1 cellular context compared by ENCODE assay signal in the genomic region with DNA sequence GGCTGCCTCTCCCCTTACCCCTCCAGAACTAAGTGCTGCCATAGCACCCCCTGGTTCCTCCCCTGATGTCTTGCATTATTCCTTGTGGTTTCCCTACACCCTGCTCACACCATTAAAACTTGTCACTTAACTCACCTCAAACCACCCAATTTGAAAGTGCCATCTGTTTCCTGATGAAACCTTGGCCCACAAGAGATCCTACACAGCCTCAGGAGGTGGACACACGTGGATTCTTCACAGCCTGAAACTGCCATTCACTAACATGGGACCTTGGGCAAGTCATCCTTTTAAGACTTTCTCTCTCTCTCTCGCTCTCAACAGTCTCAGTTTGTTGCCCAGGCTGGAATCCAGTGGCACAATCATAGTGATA.
TF ChIP-seq lines count a peak whose summit lies in the region.

No MANE protein-coding gene starts in this region.

TF ChIP-seq in HepG2, 621 proteins besides CTCF, POLR2A, EP300 and RAD21:
- TF ChIP-seq, protein P1, sequence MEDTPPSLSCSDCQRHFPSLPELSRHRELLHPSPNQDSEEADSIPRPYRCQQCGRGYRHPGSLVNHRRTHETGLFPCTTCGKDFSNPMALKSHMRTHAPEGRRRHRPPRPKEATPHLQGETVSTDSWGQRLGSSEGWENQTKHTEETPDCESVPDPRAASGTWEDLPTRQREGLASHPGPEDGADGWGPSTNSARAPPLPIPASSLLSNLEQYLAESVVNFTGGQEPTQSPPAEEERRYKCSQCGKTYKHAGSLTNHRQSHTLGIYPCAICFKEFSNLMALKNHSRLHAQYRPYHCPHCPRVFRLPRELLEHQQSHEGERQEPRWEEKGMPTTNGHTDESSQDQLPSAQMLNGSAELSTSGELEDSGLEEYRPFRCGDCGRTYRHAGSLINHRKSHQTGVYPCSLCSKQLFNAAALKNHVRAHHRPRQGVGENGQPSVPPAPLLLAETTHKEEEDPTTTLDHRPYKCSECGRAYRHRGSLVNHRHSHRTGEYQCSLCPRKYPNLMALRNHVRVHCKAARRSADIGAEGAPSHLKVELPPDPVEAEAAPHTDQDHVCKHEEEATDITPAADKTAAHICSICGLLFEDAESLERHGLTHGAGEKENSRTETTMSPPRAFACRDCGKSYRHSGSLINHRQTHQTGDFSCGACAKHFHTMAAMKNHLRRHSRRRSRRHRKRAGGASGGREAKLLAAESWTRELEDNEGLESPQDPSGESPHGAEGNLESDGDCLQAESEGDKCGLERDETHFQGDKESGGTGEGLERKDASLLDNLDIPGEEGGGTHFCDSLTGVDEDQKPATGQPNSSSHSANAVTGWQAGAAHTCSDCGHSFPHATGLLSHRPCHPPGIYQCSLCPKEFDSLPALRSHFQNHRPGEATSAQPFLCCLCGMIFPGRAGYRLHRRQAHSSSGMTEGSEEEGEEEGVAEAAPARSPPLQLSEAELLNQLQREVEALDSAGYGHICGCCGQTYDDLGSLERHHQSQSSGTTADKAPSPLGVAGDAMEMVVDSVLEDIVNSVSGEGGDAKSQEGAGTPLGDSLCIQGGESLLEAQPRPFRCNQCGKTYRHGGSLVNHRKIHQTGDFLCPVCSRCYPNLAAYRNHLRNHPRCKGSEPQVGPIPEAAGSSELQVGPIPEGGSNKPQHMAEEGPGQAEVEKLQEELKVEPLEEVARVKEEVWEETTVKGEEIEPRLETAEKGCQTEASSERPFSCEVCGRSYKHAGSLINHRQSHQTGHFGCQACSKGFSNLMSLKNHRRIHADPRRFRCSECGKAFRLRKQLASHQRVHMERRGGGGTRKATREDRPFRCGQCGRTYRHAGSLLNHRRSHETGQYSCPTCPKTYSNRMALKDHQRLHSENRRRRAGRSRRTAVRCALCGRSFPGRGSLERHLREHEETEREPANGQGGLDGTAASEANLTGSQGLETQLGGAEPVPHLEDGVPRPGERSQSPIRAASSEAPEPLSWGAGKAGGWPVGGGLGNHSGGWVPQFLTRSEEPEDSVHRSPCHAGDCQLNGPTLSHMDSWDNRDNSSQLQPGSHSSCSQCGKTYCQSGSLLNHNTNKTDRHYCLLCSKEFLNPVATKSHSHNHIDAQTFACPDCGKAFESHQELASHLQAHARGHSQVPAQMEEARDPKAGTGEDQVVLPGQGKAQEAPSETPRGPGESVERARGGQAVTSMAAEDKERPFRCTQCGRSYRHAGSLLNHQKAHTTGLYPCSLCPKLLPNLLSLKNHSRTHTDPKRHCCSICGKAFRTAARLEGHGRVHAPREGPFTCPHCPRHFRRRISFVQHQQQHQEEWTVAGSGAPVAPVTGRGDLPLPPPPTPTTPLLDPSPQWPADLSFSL (CRISPR knock-in tag; IDR thresholded peaks at IDR 0.05): no peak
- TF ChIP-seq, protein P2, sequence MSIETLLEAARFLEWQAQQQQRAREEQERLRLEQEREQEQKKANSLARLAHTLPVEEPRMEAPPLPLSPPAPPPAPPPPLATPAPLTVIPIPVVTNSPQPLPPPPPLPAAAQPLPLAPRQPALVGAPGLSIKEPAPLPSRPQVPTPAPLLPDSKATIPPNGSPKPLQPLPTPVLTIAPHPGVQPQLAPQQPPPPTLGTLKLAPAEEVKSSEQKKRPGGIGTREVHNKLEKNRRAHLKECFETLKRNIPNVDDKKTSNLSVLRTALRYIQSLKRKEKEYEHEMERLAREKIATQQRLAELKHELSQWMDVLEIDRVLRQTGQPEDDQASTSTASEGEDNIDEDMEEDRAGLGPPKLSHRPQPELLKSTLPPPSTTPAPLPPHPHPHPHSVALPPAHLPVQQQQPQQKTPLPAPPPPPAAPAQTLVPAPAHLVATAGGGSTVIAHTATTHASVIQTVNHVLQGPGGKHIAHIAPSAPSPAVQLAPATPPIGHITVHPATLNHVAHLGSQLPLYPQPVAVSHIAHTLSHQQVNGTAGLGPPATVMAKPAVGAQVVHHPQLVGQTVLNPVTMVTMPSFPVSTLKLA (IDR thresholded peaks at IDR 0.05): peak; percentile 56
- TF ChIP-seq CHD2 (IDR thresholded peaks at IDR 0.05; ENCODE audit: low read depth, low read length): no peak
